ENCODE assay signal across 8 cellular contexts in genomic region chr11:118996926-118997626, GRCh38. TPM values are rescaled to one million over a fixed set of nuclear protein-coding genes. Genes with fewer than 3 reads are reported as not detected.
DNase-seq lines count a peak whose midpoint lies in the region; ATAC-seq and TF ChIP-seq lines count a peak whose summit lies in the region.

No MANE protein-coding gene starts in this region.

- H3K9me3 ChIP-seq in SK-N-MC (ENCODE audit: low read depth, low read length) (no peaks in the 10 kb centered on the region), body of pancreas (no peaks in the 10 kb centered on the region)

- TF ChIP-seq POLR2A in body of pancreas (IDR thresholded peaks at IDR 0.05) = no peak

- peak; percentile 75 for DNase-seq in SIG-M5 treated with dmso at 0.1 percent for 504 hours (lab: John Stamatoyannopoulos, UW; ENCODE audit: unreplicated experiment)
- no peak for DNase-seq in SIG-M5 (lab: John Stamatoyannopoulos, UW)
- DNase-seq in SK-N-MC (ENCODE audit: low read depth, low spot score) = no peak
- DNase-seq in body of pancreas = no peak
- DNase-seq in iris pigment epithelial cell (ENCODE audit: low read depth) = peak; percentile 21
- DNase-seq in stimulated activated CD4-positive, alpha-beta T cell treated with anti-CD3 and anti-CD28 coated beads, Interleukin-4, amount 100 ng/mL, for 1 hour = peak; percentile 29
- DNase-seq in HuH-7.5 (ENCODE audit: low spot score) = no peak

- WGBS in body of pancreas, 2 donors = 28 to 57% methylated on average over 13 to 22 of the region's 22 CpGs

- H3K27ac ChIP-seq in SK-N-MC (0 out of 2 replicates have a peak overlapping the region, but pooled peaks have one; percentile 37), body of pancreas (peak overlapping the region; percentile 4 to 76 (median 47))

- TF ChIP-seq CTCF in body of pancreas (IDR thresholded peaks at IDR 0.05) = no peak

- H3K4me3 ChIP-seq in SK-N-MC (peak overlapping the region; percentile 97), body of pancreas (peak overlapping the region in 1 of 2 donors; percentile 50)

- intact Hi-C loops in body of pancreas (cut with DNase I) = no loop called here

- peak overlapping the region; percentile 87 for H3K9ac ChIP-seq in SK-N-MC (ENCODE audit: insufficient read length)

- H3K4me1 ChIP-seq in body of pancreas = peaks cover 16% of the 10 kb centered on the region

- H3K36me3 ChIP-seq in SK-N-MC (ENCODE audit: insufficient read depth, low read length) = peaks cover 23% of the 10 kb centered on the region
- H3K36me3 ChIP-seq in body of pancreas (replicated peaks in 1 of 2; ENCODE audit: insufficient read depth in 1 of 2, low read depth in 2 of 2) = peaks cover 0 to 5% of the 10 kb centered on the region in 2 donors

- peak; percentile 17 for ATAC-seq in HG03064 (IDR thresholded peaks at IDR 0.05; ENCODE audit: low read depth, unreplicated experiment)
- no peak for ATAC-seq in body of pancreas

- H3K27me3 ChIP-seq in body of pancreas = no peaks in the 10 kb centered on the region

RNA-seq across cellular contexts. Expression of gene CENATAC, which starts 0.9 kb away (rescaled TPM):
- total RNA-seq in body of pancreas = 10 to 100 TPM; 68.7 to 95.9 TPM

RNA-seq across cellular contexts. Expression of gene RPS25, which starts 21.1 kb away (rescaled TPM):
- total RNA-seq in body of pancreas = 1,000 to 10,000 TPM in 1 of 2 donors, 100 to 1,000 TPM in 1; 824 to 1,261 TPM

RNA-seq across cellular contexts. Expression of gene TRAPPC4, which starts 21.5 kb away (rescaled TPM):
- total RNA-seq in body of pancreas = 10 to 100 TPM; 26.2 to 39.9 TPM

RNA-seq across cellular contexts. Expression of gene FOXR1, which starts 25.5 kb away (rescaled TPM):
- total RNA-seq in body of pancreas = not detected

RNA-seq across cellular contexts. Expression of gene SLC37A4, which starts 33.6 kb away (rescaled TPM):
- 10 to 100 TPM; 64.6 to 90.3 TPM for total RNA-seq in body of pancreas

Comparison
In these comparisons a context has a peak if more than half of its experiments do, and no peak if none do; other contexts are left out.
1. DNase-seq: peak in SIG-M5 treated with dmso at 0.1 percent for 504 hours (single experiment), iris pigment epithelial cell (single experiment) and stimulated activated CD4-positive, alpha-beta T cell treated with anti-CD3 and anti-CD28 coated beads, Interleukin-4, amount 100 ng/mL, for 1 hour (single experiment); none in SIG-M5 (single experiment), SK-N-MC (single experiment), body of pancreas (0 of 4) and HuH-7.5 (single experiment).